Comparison of ENCODE assay signal across 1 cellular context in the genomic region with DNA sequence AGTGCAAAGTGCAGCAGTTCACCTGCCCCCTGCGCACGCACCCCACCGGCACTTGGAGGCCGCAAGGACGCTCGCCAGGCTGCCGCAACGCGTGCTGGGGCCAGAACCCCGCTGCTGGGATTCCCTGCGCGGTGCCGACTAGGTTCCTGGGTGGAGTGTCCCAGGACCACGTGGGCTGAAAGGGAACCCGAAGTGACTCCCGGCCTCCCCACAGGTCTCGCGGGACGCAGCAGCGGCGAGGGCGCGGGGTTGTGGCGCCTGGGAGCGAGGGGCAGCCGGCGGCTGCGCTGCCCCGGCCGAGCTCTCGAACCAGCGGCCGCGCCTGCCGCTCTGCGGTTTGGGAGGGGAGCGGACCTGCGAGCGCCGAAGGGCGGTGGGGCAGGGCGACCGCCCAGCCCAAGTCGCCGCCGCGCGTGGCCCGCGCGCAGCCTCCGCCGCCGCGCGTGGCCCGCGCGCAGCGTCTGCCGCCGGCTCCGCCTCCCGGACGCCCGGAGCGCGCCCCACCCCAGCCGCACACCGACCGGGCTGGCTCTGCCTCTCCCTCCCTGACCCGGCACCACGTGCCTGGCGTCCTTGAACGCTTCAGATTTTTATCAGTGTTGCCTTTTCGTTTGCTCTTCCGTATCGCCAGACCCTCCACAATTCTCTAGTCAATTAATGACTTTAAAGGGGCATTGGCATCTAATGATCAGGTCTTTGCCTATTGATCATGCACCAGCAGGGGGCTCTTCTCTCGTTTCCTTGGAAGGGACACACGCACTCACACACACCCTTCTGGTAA.
A peak's percentile ranks its signal among the peaks of the same experiment; 100 is the strongest.
TF ChIP-seq lines count a peak whose summit lies in the region.

A gene (minus strand): TSS at position 475 of the 781 bp plus-strand sequence. CDS start 2,230 bp downstream, outside the sequence.

TF ChIP-seq in endothelial cell of umbilical vein, 7 proteins besides CTCF, POLR2A, EP300 and RAD21 (continued from another document):
- TF ChIP-seq FOS (IDR thresholded peaks at IDR 0.05; ENCODE audit: borderline replicate concordance, insufficient read depth, low read length) = no peak
- TF ChIP-seq, protein P1, sequence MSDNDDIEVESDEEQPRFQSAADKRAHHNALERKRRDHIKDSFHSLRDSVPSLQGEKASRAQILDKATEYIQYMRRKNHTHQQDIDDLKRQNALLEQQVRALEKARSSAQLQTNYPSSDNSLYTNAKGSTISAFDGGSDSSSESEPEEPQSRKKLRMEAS (IDR thresholded peaks at IDR 0.05; ENCODE audit: insufficient read depth, insufficient read length) = peak; percentile 70
- TF ChIP-seq MYC (IDR thresholded peaks at IDR 0.05; ENCODE audit: low read depth, low read length) = no peak
